In genomic region chr15:64544450-64544849, GRCh38 we compare ENCODE assay signal across 19 cellular contexts.
"Had no signal": no experiment of that assay in that cellular context is flagged by ENCODE, and none has a peak within 500 bp of the region (broad histone marks: within the 10 kb centered on the region; RNA-seq: fewer than 3 reads in every experiment).

No MANE protein-coding gene starts in this region.

- DNase-seq: activated CD4-positive, alpha-beta T cell treated with anti-CD3 and anti-CD28 coated beads, Interleukin-2, amount 50 U/mL, for 4 hours; activated CD8-positive, alpha-beta memory T cell treated with anti-CD3 and anti-CD28 coated beads, Interleukin-2, amount 10 ng/mL, durations not matched to agents 7 days and 5 days; activated gamma-delta T cell treated with Interleukin-2 at 50 U/mL for 16 hours; activated T-cell treated with anti-CD3 and anti-CD28 coated beads, Interleukin-2, amount 50 U/mL, for 24 hours; effector memory CD4-positive, alpha-beta T cell; hypothalamus; left cardiac atrium; mucosa of descending colon; SK-N-SH; stimulated activated CD4-positive, alpha-beta T cell treated with anti-CD3 and anti-CD28 coated beads, Interleukin-4, amount 100 ng/mL, for 1 hour; T-helper 1 cell; uterus had no signal

- H3K27ac ChIP-seq: thoracic aorta, uterus had no signal

- H3K27me3 Mint-ChIP-seq: activated CD8-positive, alpha-beta memory T cell treated with anti-CD3 and anti-CD28 coated beads, Interleukin-2, amount 10 ng/mL, durations not matched to agents 7 days and 5 days; activated T-cell treated with anti-CD3 and anti-CD28 coated beads, Interleukin-2, amount 50 U/mL, for 24 hours; central memory CD8-positive, alpha-beta T cell; natural killer cell treated with Interleukin-12 subunit alpha and Interleukin-12 subunit beta and Interleukin-15 and Interleukin-18, amount 100 ng/mL, for 72 hours; stimulated activated naive CD8-positive, alpha-beta T cell treated with anti-CD3 and anti-CD28 coated beads, Interleukin-15, Interleukin-2, amounts not matched to agents 100 ng/mL and 50 ng/mL, for 24 hours had no signal

- H3K9ac ChIP-seq: SK-N-SH had no signal

- H3K36me3 ChIP-seq: thoracic aorta, uterus had no signal

- H3K27me3 ChIP-seq: uterus had no signal

- H3K4me3 ChIP-seq: lung, mucosa of descending colon, thoracic aorta, uterus had no signal

- H3K36me3 Mint-ChIP-seq: natural killer cell treated with Interleukin-12 subunit alpha and Interleukin-12 subunit beta and Interleukin-15 and Interleukin-18, amount 100 ng/mL, for 72 hours had no signal

- H3K9me3 Mint-ChIP-seq: central memory CD8-positive, alpha-beta T cell; natural killer cell treated with Interleukin-12 subunit alpha and Interleukin-12 subunit beta and Interleukin-15 and Interleukin-18, amount 100 ng/mL, for 72 hours had no signal

- H3K4me1 ChIP-seq: uterus had no signal

- H3K27ac Mint-ChIP-seq: activated CD8-positive, alpha-beta memory T cell treated with anti-CD3 and anti-CD28 coated beads, Interleukin-2, amount 10 ng/mL, durations not matched to agents 7 days and 5 days; activated T-cell treated with anti-CD3 and anti-CD28 coated beads, Interleukin-2, amount 50 U/mL, for 24 hours; stimulated activated naive CD8-positive, alpha-beta T cell treated with anti-CD3 and anti-CD28 coated beads, Interleukin-15, Interleukin-2, amounts not matched to agents 100 ng/mL and 50 ng/mL, for 24 hours had no signal

- H3K9me3 ChIP-seq: mucosa of descending colon, SK-N-SH, thoracic aorta, uterus had no signal

- H3K4me3 Mint-ChIP-seq: activated CD8-positive, alpha-beta memory T cell treated with anti-CD3 and anti-CD28 coated beads, Interleukin-2, amount 10 ng/mL, durations not matched to agents 7 days and 5 days; activated T-cell treated with anti-CD3 and anti-CD28 coated beads, Interleukin-2, amount 50 U/mL, for 24 hours; central memory CD8-positive, alpha-beta T cell; natural killer cell treated with Interleukin-12 subunit alpha and Interleukin-12 subunit beta and Interleukin-15 and Interleukin-18, amount 100 ng/mL, for 72 hours; stimulated activated naive CD8-positive, alpha-beta T cell treated with anti-CD3 and anti-CD28 coated beads, Interleukin-15, Interleukin-2, amounts not matched to agents 100 ng/mL and 50 ng/mL, for 24 hours had no signal

- ATAC-seq: activated CD4-positive, CD25-positive, alpha-beta regulatory T cell treated with anti-CD3 and anti-CD28 coated beads, Interleukin-2, amount 50 U/mL, for 24 hours; activated CD8-positive, alpha-beta memory T cell treated with anti-CD3 and anti-CD28 coated beads, Interleukin-2, amount 10 ng/mL, durations not matched to agents 7 days and 5 days; mucosa of descending colon; natural killer cell treated with Interleukin-12 subunit alpha and Interleukin-12 subunit beta and Interleukin-15 and Interleukin-18, amount 100 ng/mL, for 72 hours had no signal

- FAIRE-seq: TTC549 had no signal

- H3K4me2 ChIP-seq: SK-N-SH had no signal
